21 cellular contexts compared by ENCODE assay signal in the genomic region with DNA sequence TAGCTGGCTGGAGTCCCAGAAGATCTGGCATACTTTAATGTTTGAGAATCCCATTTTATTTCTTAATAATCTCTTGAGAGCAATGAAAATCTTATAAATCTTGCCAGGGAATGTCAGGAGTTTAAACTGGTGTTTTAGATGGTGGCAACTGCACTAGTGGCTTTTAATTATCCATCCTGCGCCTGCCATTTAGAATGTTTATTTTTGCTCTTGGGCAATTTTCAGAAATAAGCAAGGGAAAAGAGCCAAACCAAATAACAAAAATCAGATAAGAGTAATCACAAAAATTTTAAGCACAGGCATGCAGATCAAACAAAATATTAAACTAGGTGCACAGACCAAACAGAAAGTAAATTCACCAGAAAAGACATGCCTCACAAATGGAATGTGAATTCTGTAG. TPM values are rescaled to one million over a fixed set of nuclear protein-coding genes. Genes with fewer than 3 reads are reported as not detected.
DNase-seq lines count a peak whose midpoint lies in the region; ATAC-seq and TF ChIP-seq lines count a peak whose summit lies in the region.
"Had no signal": no experiment of that assay in that cellular context is flagged by ENCODE, and none has a peak within 500 bp of the region (broad histone marks: within the 10 kb centered on the region; RNA-seq: fewer than 3 reads in every experiment).

No MANE protein-coding gene starts in this region.

- H3K9me3 Mint-ChIP-seq in endodermal cell = peaks cover 52% of the 10 kb centered on the region
- peaks cover 11% of the 10 kb centered on the region for H3K9me3 Mint-ChIP-seq in stimulated activated memory B cell treated with anti-CD40 and anti-IgM and Interleukin-4, amounts not matched to agents 10 μg/mL and 1 μg/mL and 100 μg/mL, for 72 hours
- H3K9me3 Mint-ChIP-seq: activated T-cell treated with anti-CD3 and anti-CD28 coated beads, Interleukin-2, amount 50 U/mL, for 4 hours had no signal

- H3K36me3 ChIP-seq in breast epithelium = no peaks in the 10 kb centered on the region
- no peaks in the 10 kb centered on the region for H3K36me3 ChIP-seq in body of pancreas (replicated peaks in 1 of 2; ENCODE audit: insufficient read depth in 1 of 2, low read depth in 2 of 2)
- H3K36me3 ChIP-seq in liver (ENCODE audit: control insufficient read depth in 4 of 4, insufficient read depth in 3 of 4, low read depth in 1 of 4, low read length in 3 of 4) = peaks cover 0 to 2% (median 0%) of the 10 kb centered on the region in 4 donors
- no peaks in the 10 kb centered on the region for H3K36me3 ChIP-seq in endodermal cell (ENCODE audit: control insufficient read depth, insufficient read depth, low read length)

- H3K4me1 ChIP-seq in breast epithelium (no peaks in the 10 kb centered on the region), body of pancreas (peaks cover 18% of the 10 kb centered on the region), liver (ENCODE audit: control insufficient read depth in 4 of 4, insufficient read depth in 4 of 4, low read length in 3 of 4) (peaks cover 4 to 21% (median 11%) of the 10 kb centered on the region in 4 donors), endodermal cell (ENCODE audit: control insufficient read depth, insufficient read depth, low read length) (no peaks in the 10 kb centered on the region)

- DNase-seq in T47D (ENCODE audit: low read depth in 1 of 2, low spot score in 1 of 2) (peak; percentile 42 to 87), breast epithelium (ENCODE audit: low spot score in 2 of 2) (no peak), body of pancreas (peak in 1 of 4 donors; percentile 16), endodermal cell (no peak), NOMO-1 treated with DMSO at 0.1 percent for 48 hours (lab: John Stamatoyannopoulos, UW; ENCODE audit: unreplicated experiment) (no peak)
- DNase-seq: activated CD4-positive, alpha-beta T cell treated with anti-CD3 and anti-CD28 coated beads, Interleukin-2, amount 10 ng/mL, durations not matched to agents 7 days and 5 days; activated T-cell treated with anti-CD3 and anti-CD28 coated beads, Interleukin-2, amount 50 U/mL, for 4 hours; cerebellar nuclear complex; hypothalamus; left cardiac atrium; NCI-H1436; NCI-H774; retina; stimulated activated CD8-positive, alpha-beta memory T cell treated with anti-CD3 and anti-CD28 coated beads, Interleukin-4, amount 100 ng/mL, for 48 hours had no signal

- H3K9me3 ChIP-seq in breast epithelium = no peaks in the 10 kb centered on the region
- no peaks in the 10 kb centered on the region for H3K9me3 ChIP-seq in body of pancreas
- H3K9me3 ChIP-seq in liver (ENCODE audit: control insufficient read depth in 4 of 4, low read length in 3 of 4) = no peaks in the 10 kb centered on the region
- peaks cover 41% of the 10 kb centered on the region for H3K9me3 ChIP-seq in endodermal cell (ENCODE audit: control insufficient read depth, low read length)

- H3K27ac ChIP-seq in breast epithelium = no peak overlapping the region
- peak overlapping the region in 3 of 4 donors; percentile 6 to 64 (median 37) for H3K27ac ChIP-seq in body of pancreas
- H3K27ac ChIP-seq in liver (ENCODE audit: low read depth in 1 of 2, low read length in 2 of 2) = peak overlapping the region in 1 of 2 donors; percentile 2
- no peak overlapping the region for H3K27ac ChIP-seq in endodermal cell (ENCODE audit: low read depth, low read length)
- H3K27ac ChIP-seq: epithelial cell of prostate had no signal

- H3K27me3 Mint-ChIP-seq in endodermal cell (ENCODE audit: insufficient read depth) = no peaks in the 10 kb centered on the region
- H3K27me3 Mint-ChIP-seq in stimulated activated memory B cell treated with anti-CD40 and anti-IgM and Interleukin-4, amounts not matched to agents 10 μg/mL and 1 μg/mL and 100 μg/mL, for 72 hours = no peaks in the 10 kb centered on the region
- H3K27me3 Mint-ChIP-seq: activated CD4-positive, alpha-beta T cell treated with anti-CD3 and anti-CD28 coated beads, Interleukin-2, amount 10 ng/mL, durations not matched to agents 7 days and 5 days; natural killer cell treated with Interleukin-12 subunit alpha and Interleukin-12 subunit beta and Interleukin-15 and Interleukin-18, amount 100 ng/mL, for 72 hours had no signal

- WGBS in body of pancreas, 2 donors = 4 to 19% methylated on average over 1 of the region's 1 CpG
- WGBS in liver = 27% methylated on average over 1 of the region's 1 CpG
- WGBS in endodermal cell (ENCODE audit: insufficient coverage in 1 of 2, insufficient read length in 1 of 2), 2 experiments = 88% methylated on average over 1 of the region's 1 CpG; no CpG with 5 or more reads in 1 of the 2 experiments

- no peak overlapping the region for H3K27ac Mint-ChIP-seq in endodermal cell
- no peak overlapping the region for H3K27ac Mint-ChIP-seq in stimulated activated memory B cell treated with anti-CD40 and anti-IgM and Interleukin-4, amounts not matched to agents 10 μg/mL and 1 μg/mL and 100 μg/mL, for 72 hours
- H3K27ac Mint-ChIP-seq: activated CD4-positive, alpha-beta T cell treated with anti-CD3 and anti-CD28 coated beads, Interleukin-2, amount 10 ng/mL, durations not matched to agents 7 days and 5 days; GM23338; natural killer cell treated with Interleukin-12 subunit alpha and Interleukin-12 subunit beta and Interleukin-15 and Interleukin-18, amount 100 ng/mL, for 72 hours had no signal

- peak in 1 of 2 donors; percentile 38 for TF ChIP-seq RAD21 in liver (IDR thresholded peaks at IDR 0.05)

- in situ Hi-C loops in T47D (cut with HindIII; ENCODE audit: low pct_unique_long_range_greater_than_20kb, low sequenced_read_pairs) = no loop called here

- H3K4me3 ChIP-seq in breast epithelium (no peak overlapping the region), body of pancreas (no peak overlapping the region), liver (ENCODE audit: low read depth in 1 of 3, low read length in 3 of 3) (no peak overlapping the region), endodermal cell (ENCODE audit: low read length) (no peak overlapping the region)
- H3K4me3 ChIP-seq: GM23338 had no signal

- no peaks in the 10 kb centered on the region for H3K4me1 Mint-ChIP-seq in endodermal cell
- H3K4me1 Mint-ChIP-seq in stimulated activated memory B cell treated with anti-CD40 and anti-IgM and Interleukin-4, amounts not matched to agents 10 μg/mL and 1 μg/mL and 100 μg/mL, for 72 hours = no peaks in the 10 kb centered on the region
- H3K4me1 Mint-ChIP-seq: activated CD4-positive, alpha-beta T cell treated with anti-CD3 and anti-CD28 coated beads, Interleukin-2, amount 10 ng/mL, durations not matched to agents 7 days and 5 days; GM23338 had no signal

- TF ChIP-seq CTCF in breast epithelium (IDR thresholded peaks at IDR 0.05) (no peak), body of pancreas (IDR thresholded peaks at IDR 0.05) (no peak), liver (IDR thresholded peaks at IDR 0.05; ENCODE audit: low read depth, low read length, missing input control) (no peak), endodermal cell (conservative IDR thresholded peaks at IDR 0.05) (no peak)

- intact Hi-C loops in breast epithelium (cut with DNase I; ENCODE audit: low total_unique reads) (no loop called here), body of pancreas (cut with DNase I) (no loop called here)

- no peaks in the 10 kb centered on the region for H3K27me3 ChIP-seq in breast epithelium
- no peaks in the 10 kb centered on the region for H3K27me3 ChIP-seq in body of pancreas
- no peaks in the 10 kb centered on the region for H3K27me3 ChIP-seq in liver (ENCODE audit: control insufficient read depth in 4 of 4, insufficient read depth in 4 of 4, low read length in 3 of 4)
- H3K27me3 ChIP-seq in endodermal cell (ENCODE audit: control insufficient read depth, insufficient read depth, low read length, poor library complexity, severe bottlenecking) = no peaks in the 10 kb centered on the region

- TF ChIP-seq POLR2A in breast epithelium (IDR thresholded peaks at IDR 0.05) = no peak
- TF ChIP-seq POLR2A in body of pancreas (IDR thresholded peaks at IDR 0.05) = no peak

- peaks cover 27% of the 10 kb centered on the region for H3K36me3 Mint-ChIP-seq in endodermal cell (ENCODE audit: low read depth)
- H3K36me3 Mint-ChIP-seq in stimulated activated memory B cell treated with anti-CD40 and anti-IgM and Interleukin-4, amounts not matched to agents 10 μg/mL and 1 μg/mL and 100 μg/mL, for 72 hours = peaks cover 23% of the 10 kb centered on the region
- H3K36me3 Mint-ChIP-seq: natural killer cell treated with Interleukin-12 subunit alpha and Interleukin-12 subunit beta and Interleukin-15 and Interleukin-18, amount 100 ng/mL, for 72 hours had no signal

- ATAC-seq in body of pancreas = peak; percentile 71
- ATAC-seq in HG02798 (IDR thresholded peaks at IDR 0.05; ENCODE audit: poor library complexity, unreplicated experiment) = no peak
- no peak for ATAC-seq in stimulated activated memory B cell treated with anti-CD40 and anti-IgM and Interleukin-4, amounts not matched to agents 10 μg/mL and 1 μg/mL and 100 μg/mL, for 72 hours
- ATAC-seq: activated T-cell treated with anti-CD3 and anti-CD28 coated beads, Interleukin-2, amount 50 U/mL, for 4 hours; GM23338; left cardiac atrium; natural killer cell treated with Interleukin-12 subunit alpha and Interleukin-12 subunit beta and Interleukin-15 and Interleukin-18, amount 100 ng/mL, for 72 hours; Right ventricle myocardium inferior had no signal

- H3K9ac ChIP-seq in liver (ENCODE audit: low read depth in 1 of 2, low read length in 2 of 2) (no peak overlapping the region), endodermal cell (ENCODE audit: extremely low read depth, low read length, poor library complexity, severe bottlenecking) (no peak overlapping the region)

- H3K4me3 Mint-ChIP-seq in endodermal cell = no peak overlapping the region
- H3K4me3 Mint-ChIP-seq in stimulated activated memory B cell treated with anti-CD40 and anti-IgM and Interleukin-4, amounts not matched to agents 10 μg/mL and 1 μg/mL and 100 μg/mL, for 72 hours = no peak overlapping the region
- H3K4me3 Mint-ChIP-seq: activated CD4-positive, alpha-beta T cell treated with anti-CD3 and anti-CD28 coated beads, Interleukin-2, amount 10 ng/mL, durations not matched to agents 7 days and 5 days; activated T-cell treated with anti-CD3 and anti-CD28 coated beads, Interleukin-2, amount 50 U/mL, for 4 hours; GM23338; natural killer cell treated with Interleukin-12 subunit alpha and Interleukin-12 subunit beta and Interleukin-15 and Interleukin-18, amount 100 ng/mL, for 72 hours had no signal

TF ChIP-seq in liver, 16 proteins besides CTCF, POLR2A, EP300 and RAD21 (continues in another document):
- TF ChIP-seq RXRA (IDR thresholded peaks at IDR 0.05) (peak in 1 of 2 donors; percentile 15), FOXA1 (IDR thresholded peaks at IDR 0.05) (no peak), FOXA2 (IDR thresholded peaks at IDR 0.05) (peak; percentile 47), SP1 (IDR thresholded peaks at IDR 0.05) (no peak), HNF4A (conservative IDR thresholded peaks at IDR 0.05) (peak in 1 of 2 donors; percentile 43), JUND (IDR thresholded peaks at IDR 0.05) (no peak), YY1 (IDR thresholded peaks at IDR 0.05) (peak; percentile 88)

RNA-seq across cellular contexts. Expression of a gene that starts 41.9 kb away (rescaled TPM):
- 10 to 100 TPM; 55.2 to 73.8 (median 69.5) TPM for total RNA-seq in breast epithelium
- total RNA-seq in body of pancreas = 100 to 1,000 TPM in 1 of 2 donors, 10 to 100 TPM in 1; 41.5 to 121 TPM
- total RNA-seq in liver = 10 to 100 TPM; 15.7 to 36.9 TPM
- polyA plus RNA-seq in liver = 10 to 100 TPM in 1 of 2 donors, 1 to 10 TPM in 1; 6.8 to 17.4 TPM
- total RNA-seq in endodermal cell = 10 to 100 TPM; 69.2 to 84.5 TPM
- 65.8 TPM for polyA plus RNA-seq in endodermal cell (2013, experiment 1 of 2)
- 62.4 TPM for polyA plus RNA-seq in endodermal cell (2013, experiment 2 of 2)

Comparison
In these comparisons a context has a peak if more than half of its experiments do, and no peak if none do; other contexts are left out.
1. DNase-seq: peak in T47D (2 of 2); none in breast epithelium (0 of 2), endodermal cell (single experiment) and NOMO-1 treated with DMSO at 0.1 percent for 48 hours (single experiment).
2. H3K27ac ChIP-seq: peak in body of pancreas (3 of 4); none in breast epithelium (0 of 2) and endodermal cell (single experiment).